1 cellular context compared by ENCODE assay signal in the genomic region with DNA sequence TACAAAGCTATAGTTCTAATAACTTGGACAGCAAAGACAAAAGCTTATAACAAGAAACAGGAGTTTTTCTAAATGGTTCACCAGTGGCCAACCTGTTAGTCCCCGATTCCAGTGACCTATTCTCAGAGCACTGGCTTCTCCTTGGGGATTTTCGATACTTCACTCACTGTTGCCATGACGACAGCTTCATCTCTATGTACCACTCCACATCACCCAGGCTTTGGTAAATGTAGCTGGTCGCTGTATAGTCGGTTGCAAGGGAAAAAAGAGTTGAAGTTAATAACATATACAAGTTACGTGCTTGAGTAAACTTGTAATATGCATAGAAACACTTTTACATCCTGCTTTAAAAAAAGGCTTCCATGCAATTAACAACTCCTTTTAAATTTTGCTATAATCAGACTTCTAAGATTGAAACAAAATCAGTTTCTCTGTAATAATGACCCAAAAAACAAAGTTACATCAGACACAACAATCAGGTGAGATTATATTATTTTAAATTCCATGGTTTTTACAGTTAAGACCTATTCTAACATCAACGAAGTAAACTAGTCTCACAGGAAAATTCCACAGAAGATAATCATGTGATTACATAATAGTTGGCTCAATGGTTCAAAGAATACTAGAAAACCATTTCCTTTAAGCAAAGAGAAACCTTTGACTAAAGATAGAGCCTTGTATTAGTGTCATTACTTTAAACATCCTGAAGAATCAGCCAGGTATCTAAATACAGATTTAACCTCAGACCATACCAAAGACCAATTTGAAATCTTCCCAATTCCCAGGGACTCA.
TF ChIP-seq lines count a peak whose summit lies in the region.

No MANE protein-coding gene starts in this region.

TF ChIP-seq in HCT116, 20 proteins besides CTCF, POLR2A, EP300 and RAD21:
- TF ChIP-seq ZFX (IDR thresholded peaks at IDR 0.05) (no peak), CBX3 (IDR thresholded peaks at IDR 0.05; ENCODE audit: low read depth) (no peak), YY1 (IDR thresholded peaks at IDR 0.05; ENCODE audit: extremely low read depth, insufficient replicate concordance, low read depth, low read length) (no peak), EZH2 (IDR thresholded peaks at IDR 0.05) (no peak), SRF (IDR thresholded peaks at IDR 0.05; ENCODE audit: low read depth) (no peak), JUND (IDR thresholded peaks at IDR 0.05) (no peak), EZH2phosphoT487 (IDR thresholded peaks at IDR 0.05; ENCODE audit: borderline replicate concordance) (no peak), POLR2AphosphoS5 (IDR thresholded peaks at IDR 0.05; ENCODE audit: low read depth, low read length) (no peak), CEBPB (IDR thresholded peaks at IDR 0.05; ENCODE audit: low read depth) (no peak), ZNF274 (IDR thresholded peaks at IDR 0.05; ENCODE audit: low read depth, low read length) (no peak), EGR1 (IDR thresholded peaks at IDR 0.05; ENCODE audit: low read depth) (no peak)
- TF ChIP-seq, protein P1, sequence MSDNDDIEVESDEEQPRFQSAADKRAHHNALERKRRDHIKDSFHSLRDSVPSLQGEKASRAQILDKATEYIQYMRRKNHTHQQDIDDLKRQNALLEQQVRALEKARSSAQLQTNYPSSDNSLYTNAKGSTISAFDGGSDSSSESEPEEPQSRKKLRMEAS (IDR thresholded peaks at IDR 0.05): no peak
- TF ChIP-seq, protein P2, sequence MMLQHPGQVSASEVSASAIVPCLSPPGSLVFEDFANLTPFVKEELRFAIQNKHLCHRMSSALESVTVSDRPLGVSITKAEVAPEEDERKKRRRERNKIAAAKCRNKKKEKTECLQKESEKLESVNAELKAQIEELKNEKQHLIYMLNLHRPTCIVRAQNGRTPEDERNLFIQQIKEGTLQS (IDR thresholded peaks at IDR 0.05): no peak
